In the genomic region with DNA sequence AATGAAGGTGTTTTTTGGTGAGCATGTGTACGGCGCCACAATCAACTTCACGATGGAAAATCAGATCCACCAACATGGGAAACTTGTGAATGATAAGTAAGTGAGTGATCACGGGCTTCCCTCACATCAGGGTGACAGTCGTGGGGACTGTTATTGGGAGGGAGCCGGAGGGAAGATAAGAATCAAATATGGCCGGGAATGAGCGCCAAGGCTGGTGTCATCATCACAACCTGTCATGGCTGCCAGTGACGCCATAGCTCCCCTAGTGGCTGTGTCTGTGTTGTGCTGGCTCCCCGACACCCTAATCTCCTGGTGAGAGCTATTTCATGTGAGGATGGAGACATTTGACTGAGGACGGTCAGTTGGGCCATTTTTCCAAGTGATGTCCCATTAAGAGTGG, we compare ENCODE assay signal across 14 cellular contexts.
A peak's percentile ranks its signal among the peaks of the same experiment; 100 is the strongest.
DNase-seq lines count a peak whose midpoint lies in the region; ATAC-seq and TF ChIP-seq lines count a peak whose summit lies in the region.
"Had no signal": no experiment of that assay in that cellular context is flagged by ENCODE, and none has a peak within 500 bp of the region (broad histone marks: within the 10 kb centered on the region; RNA-seq: fewer than 3 reads in every experiment).

No MANE protein-coding gene starts in this region.

- 85 to 90% (median 87%) methylated on average over 11 of the region's 11 CpGs for WGBS in heart left ventricle, 4 donors

- no peak overlapping the region for H3K4me3 Mint-ChIP-seq in stimulated activated naive CD8-positive, alpha-beta T cell treated with anti-CD3 and anti-CD28 coated beads, Interleukin-15, amount 100 ng/mL, for 72 hours
- H3K4me3 Mint-ChIP-seq: activated T-helper 1 cell treated with anti-CD3 and anti-CD28 coated beads, Interleukin-12 subunit alpha, Interleukin-12 subunit beta, Interleukin-2, Interleukin-4 antibody, amounts not matched to agents 30 ng/mL and 10 ng/mL and 1 ng/mL, durations not matched to agents 14 hours and 24 hours and 36 hours; CD8-positive, alpha-beta T cell had no signal

- H3K9me3 Mint-ChIP-seq in stimulated activated naive CD8-positive, alpha-beta T cell treated with anti-CD3 and anti-CD28 coated beads, Interleukin-15, amount 100 ng/mL, for 72 hours: no peaks in the 10 kb centered on the region
- H3K9me3 Mint-ChIP-seq: activated T-helper 1 cell treated with anti-CD3 and anti-CD28 coated beads, Interleukin-12 subunit alpha, Interleukin-12 subunit beta, Interleukin-2, Interleukin-4 antibody, amounts not matched to agents 30 ng/mL and 10 ng/mL and 1 ng/mL, durations not matched to agents 14 hours and 24 hours and 36 hours; CD8-positive, alpha-beta T cell had no signal

- DNase-seq in cardiac muscle cell (ENCODE audit: low read depth in 1 of 2, low spot score in 1 of 2) (no peak), heart left ventricle (no peak), NB4 (ENCODE audit: low read depth) (peak; percentile 46), cardiac fibroblast (ENCODE audit: low read depth in 2 of 2) (no peak), sciatic nerve (ENCODE audit: low spot score) (no peak), RKO (ENCODE audit: low spot score) (no peak)
- no peak for DNase-seq in stimulated activated naive CD8-positive, alpha-beta T cell treated with anti-CD3 and anti-CD28 coated beads, Interleukin-15, amount 100 ng/mL, for 72 hours
- DNase-seq: CD8-positive, alpha-beta T cell; effector CD8-positive, alpha-beta T cell; left colon; NCI-H1092 treated with DMSO at 0.1 percent for 48 hours; stimulated activated naive CD4-positive, alpha-beta T cell treated with Interleukin-2 at 50 U/mL for 16 hours had no signal

- ATAC-seq in heart left ventricle: no peak
- ATAC-seq in stimulated activated naive CD8-positive, alpha-beta T cell treated with anti-CD3 and anti-CD28 coated beads, Interleukin-15, amount 100 ng/mL, for 72 hours: peak; percentile 53
- ATAC-seq in sciatic nerve: no peak
- ATAC-seq in GM18520 (IDR thresholded peaks at IDR 0.05; ENCODE audit: unreplicated experiment): no peak
- ATAC-seq: CD8-positive, alpha-beta T cell; left colon had no signal

- H3K4me1 Mint-ChIP-seq in stimulated activated naive CD8-positive, alpha-beta T cell treated with anti-CD3 and anti-CD28 coated beads, Interleukin-15, amount 100 ng/mL, for 72 hours: no peaks in the 10 kb centered on the region

- H3K27ac Mint-ChIP-seq in stimulated activated naive CD8-positive, alpha-beta T cell treated with anti-CD3 and anti-CD28 coated beads, Interleukin-15, amount 100 ng/mL, for 72 hours: no peak overlapping the region
- H3K27ac Mint-ChIP-seq: activated T-helper 1 cell treated with anti-CD3 and anti-CD28 coated beads, Interleukin-12 subunit alpha, Interleukin-12 subunit beta, Interleukin-2, Interleukin-4 antibody, amounts not matched to agents 30 ng/mL and 10 ng/mL and 1 ng/mL, durations not matched to agents 14 hours and 24 hours and 36 hours; CD8-positive, alpha-beta T cell had no signal

- no peaks in the 10 kb centered on the region for H3K4me1 ChIP-seq in cardiac muscle cell (ENCODE audit: low read depth)
- H3K4me1 ChIP-seq in heart left ventricle: peaks cover 0 to 31% (median 19%) of the 10 kb centered on the region in 12 donors

- TF ChIP-seq POLR2A in heart left ventricle (IDR thresholded peaks at IDR 0.05) (no peak), NB4 (IDR thresholded peaks at IDR 0.05; ENCODE audit: extremely low read depth, insufficient read length) (no peak)

- H3K27me3 Mint-ChIP-seq in stimulated activated naive CD8-positive, alpha-beta T cell treated with anti-CD3 and anti-CD28 coated beads, Interleukin-15, amount 100 ng/mL, for 72 hours: peaks cover 24% of the 10 kb centered on the region

- H3K9me3 ChIP-seq in cardiac muscle cell (ENCODE audit: low read depth) (no peaks in the 10 kb centered on the region), heart left ventricle (no peaks in the 10 kb centered on the region)

- peaks cover 24% of the 10 kb centered on the region for H3K27me3 ChIP-seq in cardiac muscle cell
- H3K27me3 ChIP-seq in heart left ventricle: no peaks in the 10 kb centered on the region

- H3K27ac ChIP-seq in cardiac muscle cell (no peak overlapping the region), heart left ventricle (no peak overlapping the region)

- no peaks in the 10 kb centered on the region for H3K36me3 ChIP-seq in cardiac muscle cell
- no peaks in the 10 kb centered on the region for H3K36me3 ChIP-seq in heart left ventricle

- intact Hi-C loops in heart left ventricle (cut with DNase I) (loop anchor here in 2 of 10 donors (5.0 to 10.0 kb wide), 2 partner anchors 311 to 314 kb away; a partner anchor contains a TSS), sciatic nerve (cut with DNase I) (no loop called here)

- TF ChIP-seq CTCF in cardiac muscle cell (IDR thresholded peaks at IDR 0.05; ENCODE audit: low read depth, low read length): peak; percentile 29
- peak in 3 of 12 donors; percentile 11 to 25 (median 22) for TF ChIP-seq CTCF in heart left ventricle (IDR thresholded peaks at IDR 0.05)
- TF ChIP-seq CTCF in NB4 (IDR thresholded peaks at IDR 0.05; ENCODE audit: low read depth, low read length): peak; percentile 48
- peak; percentile 34 for TF ChIP-seq CTCF in cardiac fibroblast (IDR thresholded peaks at IDR 0.05; ENCODE audit: low read depth, low read length)

- H3K4me3 ChIP-seq in cardiac muscle cell (no peak overlapping the region), heart left ventricle (no peak overlapping the region), NB4 (ENCODE audit: low read depth, low read length) (no peak overlapping the region), cardiac fibroblast (replicated peaks in 1 of 2; ENCODE audit: low read depth in 2 of 2, low read length in 2 of 2) (no peak overlapping the region)
